ENCODE assay signal across 17 cellular contexts in genomic region chr12:98771811-98772752, GRCh38.
"Had no signal": no experiment of that assay in that cellular context is flagged by ENCODE, and none has a peak within 500 bp of the region (broad histone marks: within the 10 kb centered on the region; RNA-seq: fewer than 3 reads in every experiment).

No MANE protein-coding gene starts in this region.

- H3K4me3 Mint-ChIP-seq: naive B cell, nephron had no signal

- H3K27me3 Mint-ChIP-seq: progenitor cell of endocrine pancreas had no signal

- H3K36me3 Mint-ChIP-seq: naive B cell had no signal

- H3K9me3 Mint-ChIP-seq: nephron had no signal

- DNase-seq: effector CD8-positive, alpha-beta T cell; heart left ventricle; hippocampal formation; mesendoderm; naive B cell; occipital lobe; pancreas; right cardiac atrium; small intestine; stimulated activated CD4-positive, alpha-beta T cell treated with anti-CD3 and anti-CD28 coated beads, Interleukin-12 subunit alpha, Interleukin-12 subunit beta, amount 100 ng/mL, for 4 hours; stimulated activated naive CD4-positive, alpha-beta T cell treated with Interleukin-2 at 50 U/mL for 16 hours; tibial artery; upper lobe of left lung; uterus had no signal

- H3K27ac Mint-ChIP-seq: nephron, progenitor cell of endocrine pancreas had no signal

- ATAC-seq: esophagus mucosa, heart left ventricle, pancreas, right cardiac atrium had no signal

- H3K4me1 Mint-ChIP-seq: naive B cell had no signal
